ENCODE assay signal across 9 cellular contexts in the genomic region with DNA sequence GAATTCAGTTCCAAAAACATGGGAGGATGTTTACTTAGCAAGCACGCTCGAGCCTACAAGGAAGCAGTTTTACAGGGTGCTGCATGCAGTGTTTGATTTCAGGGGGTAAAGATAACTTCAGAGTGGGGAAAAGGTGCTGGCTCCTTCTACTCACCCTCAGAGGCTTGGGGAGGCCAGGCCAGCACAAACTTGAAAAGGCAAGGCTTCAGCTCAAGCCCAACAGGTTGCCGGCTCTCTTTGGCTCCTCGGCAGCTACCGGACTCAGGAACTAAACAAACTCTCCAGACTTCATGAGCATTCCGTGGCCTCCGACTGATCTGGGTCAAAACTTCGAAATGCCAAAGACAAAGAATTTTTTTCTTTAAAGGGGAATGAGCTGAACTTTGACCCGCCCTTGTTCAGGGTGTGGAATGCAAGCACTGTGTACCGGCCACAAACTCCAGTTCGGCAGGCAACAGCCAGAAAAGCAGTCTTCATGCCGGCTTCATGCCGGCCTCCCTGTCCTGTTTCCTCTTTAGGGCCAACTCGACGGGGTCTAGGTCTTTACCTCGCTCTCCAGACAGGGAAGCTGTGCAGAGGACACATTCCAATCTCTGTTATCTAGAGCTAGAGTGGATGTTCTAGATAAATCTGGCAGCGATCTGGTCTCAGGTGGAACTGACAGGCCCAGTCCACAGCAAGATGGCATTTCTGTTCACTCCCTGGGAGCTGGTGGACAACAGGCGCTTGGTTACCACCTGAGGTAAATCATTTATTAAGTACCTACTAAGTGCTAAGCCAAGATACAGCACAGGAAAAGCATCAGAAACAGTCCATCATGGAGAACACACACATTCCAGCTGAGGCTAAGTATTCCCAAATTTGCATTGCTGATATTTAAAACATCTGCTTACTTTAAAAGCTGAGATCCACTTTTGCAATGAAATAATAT.
DNase-seq lines count a peak whose midpoint lies in the region; ATAC-seq and TF ChIP-seq lines count a peak whose summit lies in the region.
"Had no signal": no experiment of that assay in that cellular context is flagged by ENCODE, and none has a peak within 500 bp of the region (broad histone marks: within the 10 kb centered on the region; RNA-seq: fewer than 3 reads in every experiment).

No MANE protein-coding gene starts in this region.

- TF ChIP-seq CTCF in heart left ventricle (IDR thresholded peaks at IDR 0.05), result no peak

- H3K36me3 ChIP-seq in heart left ventricle, result peaks cover 0 to 2% (median 0%) of the 10 kb centered on the region in 9 donors
- no peaks in the 10 kb centered on the region for H3K36me3 ChIP-seq in skeletal muscle satellite cell (ENCODE audit: insufficient read depth, low read length)

- H3K9me3 Mint-ChIP-seq in T-cell, result no peaks in the 10 kb centered on the region

- POLR2A ChIA-PET in T-cell (lab: Charles Lee), result interaction anchor here in 1 of 2 donors (0.5 to 1.0 kb wide), 5 partner anchors 14 to 58 kb away, joined by 3 to 11 read pairs (median 4); no protein-coding TSS in a partner anchor

- H3K4me1 ChIP-seq in heart left ventricle, result peaks cover 13 to 92% (median 73%) of the 10 kb centered on the region in 12 donors
- H3K4me1 ChIP-seq in skeletal muscle satellite cell (ENCODE audit: control insufficient read depth, insufficient read depth, low read length), result peaks cover 69% of the 10 kb centered on the region

- DNase-seq in T-cell, result no peak
- DNase-seq in heart left ventricle, result no peak
- DNase-seq in HuH-7 (ENCODE audit: low spot score), result no peak

- H3K4me3 ChIP-seq in GM08714 (ENCODE audit: low read length) (peak overlapping the region; percentile 62; the same call in 1 of the 2 replicates), heart left ventricle (peak overlapping the region in 10 of 12 donors; percentile 0 to 47 (median 30)), skeletal muscle satellite cell (ENCODE audit: low read length) (peak overlapping the region; percentile 55)

- no peak for TF ChIP-seq POLR2A in heart left ventricle (IDR thresholded peaks at IDR 0.05)

- peak overlapping the region; percentile 87 to 100 (median 97) for H3K27ac ChIP-seq in heart left ventricle

- peak overlapping the region; percentile 71 for H3K4me2 ChIP-seq in skeletal muscle satellite cell (ENCODE audit: low read length)

- H3K36me3 Mint-ChIP-seq in T-cell, result peaks cover 13% of the 10 kb centered on the region

- H3K27me3 ChIP-seq in heart left ventricle, result no peaks in the 10 kb centered on the region
- no peaks in the 10 kb centered on the region for H3K27me3 ChIP-seq in skeletal muscle satellite cell (ENCODE audit: control insufficient read depth, insufficient read depth, low read length)

- 16 to 61% (median 25%) methylated on average over 17 to 18 of the region's 18 CpGs for WGBS in heart left ventricle, 4 donors

- H3K27ac Mint-ChIP-seq in T-cell, result peak overlapping the region; percentile 98 to 99

- peaks cover 2 to 4% of the 10 kb centered on the region in 2 donors for H3K27me3 Mint-ChIP-seq in T-cell

- H3K4me1 Mint-ChIP-seq in T-cell, result peaks cover 94 to 100% (median 97%) of the 10 kb centered on the region in 3 donors

- intact Hi-C loops in heart left ventricle (cut with DNase I), result loop anchor here in 5 of 10 donors (5.0 to 10.0 kb wide), 2 partner anchors 135 to 138 kb away; no protein-coding TSS in a partner anchor

- peak overlapping the region; percentile 92 to 96 (median 93) for H3K4me3 Mint-ChIP-seq in T-cell

- peak overlapping the region; percentile 70 for H3K9ac ChIP-seq in skeletal muscle satellite cell (ENCODE audit: low read depth, low read length)

- H3K9me3 ChIP-seq in heart left ventricle, result no peaks in the 10 kb centered on the region
- H3K9me3 ChIP-seq in skeletal muscle satellite cell (replicated peaks; ENCODE audit: low read length), result no peaks in the 10 kb centered on the region

- CTCF ChIA-PET in T-cell (lab: Charles Lee), result interaction anchor here (0.5 to 3.1 kb wide), 26 partner anchors 15 to 146 kb away, joined by 3 to 28 read pairs (median 4); no protein-coding TSS in a partner anchor

- no peak for ATAC-seq in T-cell (replicated peaks in 1 of 4)
- ATAC-seq in heart left ventricle, result no peak
- no peak for ATAC-seq in GM18861 (IDR thresholded peaks at IDR 0.05; ENCODE audit: unreplicated experiment)
- ATAC-seq in GM19351 (IDR thresholded peaks at IDR 0.05; ENCODE audit: unreplicated experiment), result no peak
- ATAC-seq in HG02885 (IDR thresholded peaks at IDR 0.05; ENCODE audit: poor library complexity, unreplicated experiment), result no peak
- ATAC-seq: HCT116 had no signal
